In genomic region chr10:71594934-71595571, GRCh38 we compare ENCODE assay signal across 36 cellular contexts.
"Had no signal": no experiment of that assay in that cellular context is flagged by ENCODE, and none has a peak within 500 bp of the region (broad histone marks: within the 10 kb centered on the region; RNA-seq: fewer than 3 reads in every experiment).

No MANE protein-coding gene starts in this region.

- H3K36me3 ChIP-seq: adrenal gland, brain microvascular endothelial cell, breast epithelium had no signal

- H3K9me3 Mint-ChIP-seq: activated B cell treated with CpG ODN at 0.5 μM for 24 hours; activated CD4-positive, alpha-beta memory T cell treated with anti-CD3 and anti-CD28 coated beads for 36 hours; activated CD4-positive, alpha-beta T cell treated with anti-CD3 and anti-CD28 coated beads, Interleukin-2, amount 10 ng/mL, durations not matched to agents 24 days and 14 days; activated CD8-positive, alpha-beta T cell treated with anti-CD3 and anti-CD28 coated beads for 36 hours; activated naive CD4-positive, alpha-beta T cell treated with anti-CD3 and anti-CD28 coated beads for 36 hours; activated naive CD4-positive, alpha-beta T cell treated with anti-CD3 and anti-CD28 coated beads, Interleukin-2, amount 50 U/mL, for 72 hours; activated naive CD8-positive, alpha-beta T cell treated with anti-CD3 and anti-CD28 coated beads for 36 hours; activated T-cell treated with anti-CD3 and anti-CD28 coated beads, Interleukin-2, amount 50 U/mL, for 4 hours; activated T-cell treated with anti-CD3 and anti-CD28 coated beads, Interleukin-2, amount 50 U/mL, for 72 hours; activated T-helper 1 cell treated with anti-CD3 and anti-CD28 coated beads, Interleukin-12 subunit alpha, Interleukin-12 subunit beta, Interleukin-2, Interleukin-4 antibody, amounts not matched to agents 30 ng/mL and 10 ng/mL and 1 ng/mL, durations not matched to agents 14 hours and 24 hours and 36 hours; activated T-helper 2 cell treated with anti-CD3 and anti-CD28 coated beads, Interferon-gamma antibody, Interleukin-2, Interleukin-4, amounts not matched to agents 10 μg/mL and 5 μg/mL and 100 μg/mL, durations not matched to agents 14 hours and 24 hours and 36 hours; T-helper 1 cell treated with Interleukin-12 subunit alpha and Interleukin-12 subunit beta and Interleukin-4 antibody, amounts not matched to agents 30 μg/mL and 1 μg/mL, for 36 hours; T-helper 2 cell treated with Interferon-gamma antibody and Interleukin-4, amounts not matched to agents 5 μg/mL and 100 μg/mL, for 36 hours had no signal

- H3K36me3 Mint-ChIP-seq: activated CD4-positive, alpha-beta memory T cell treated with anti-CD3 and anti-CD28 coated beads for 36 hours; activated naive CD4-positive, alpha-beta T cell treated with anti-CD3 and anti-CD28 coated beads, Interleukin-2, amount 50 U/mL, for 72 hours; activated naive CD8-positive, alpha-beta T cell treated with anti-CD3 and anti-CD28 coated beads for 36 hours had no signal

- H3K27ac Mint-ChIP-seq: activated B cell treated with CpG ODN at 0.5 μM for 24 hours; activated CD4-positive, alpha-beta memory T cell treated with anti-CD3 and anti-CD28 coated beads for 36 hours; activated CD4-positive, alpha-beta T cell treated with anti-CD3 and anti-CD28 coated beads, Interleukin-2, amount 10 ng/mL, durations not matched to agents 24 days and 14 days; activated CD8-positive, alpha-beta T cell treated with anti-CD3 and anti-CD28 coated beads for 36 hours; activated naive CD4-positive, alpha-beta T cell treated with anti-CD3 and anti-CD28 coated beads for 36 hours; activated naive CD8-positive, alpha-beta T cell treated with anti-CD3 and anti-CD28 coated beads for 36 hours; activated T-cell treated with anti-CD3 and anti-CD28 coated beads, Interleukin-2, amount 50 U/mL, for 72 hours; activated T-helper 1 cell treated with anti-CD3 and anti-CD28 coated beads, Interleukin-12 subunit alpha, Interleukin-12 subunit beta, Interleukin-2, Interleukin-4 antibody, amounts not matched to agents 30 ng/mL and 10 ng/mL and 1 ng/mL, durations not matched to agents 14 hours and 24 hours and 36 hours; activated T-helper 2 cell treated with anti-CD3 and anti-CD28 coated beads, Interferon-gamma antibody, Interleukin-2, Interleukin-4, amounts not matched to agents 10 μg/mL and 5 μg/mL and 100 μg/mL, durations not matched to agents 14 hours and 24 hours and 36 hours; T-helper 1 cell treated with Interleukin-12 subunit alpha and Interleukin-12 subunit beta and Interleukin-4 antibody, amounts not matched to agents 30 μg/mL and 1 μg/mL, for 36 hours; T-helper 2 cell treated with Interferon-gamma antibody and Interleukin-4, amounts not matched to agents 5 μg/mL and 100 μg/mL, for 36 hours had no signal

- H3K9me3 ChIP-seq: adrenal gland, body of pancreas, breast epithelium had no signal

- H3K4me3 Mint-ChIP-seq: activated B cell treated with CpG ODN at 0.5 μM for 24 hours; activated CD4-positive, alpha-beta memory T cell treated with anti-CD3 and anti-CD28 coated beads for 36 hours; activated CD4-positive, alpha-beta T cell treated with anti-CD3 and anti-CD28 coated beads, Interleukin-2, amount 10 ng/mL, durations not matched to agents 24 days and 14 days; activated CD8-positive, alpha-beta T cell treated with anti-CD3 and anti-CD28 coated beads for 36 hours; activated naive CD4-positive, alpha-beta T cell treated with anti-CD3 and anti-CD28 coated beads for 36 hours; activated naive CD8-positive, alpha-beta T cell treated with anti-CD3 and anti-CD28 coated beads for 36 hours; activated T-cell treated with anti-CD3 and anti-CD28 coated beads, Interleukin-2, amount 50 U/mL, for 4 hours; activated T-cell treated with anti-CD3 and anti-CD28 coated beads, Interleukin-2, amount 50 U/mL, for 72 hours; activated T-helper 1 cell treated with anti-CD3 and anti-CD28 coated beads, Interleukin-12 subunit alpha, Interleukin-12 subunit beta, Interleukin-2, Interleukin-4 antibody, amounts not matched to agents 30 ng/mL and 10 ng/mL and 1 ng/mL, durations not matched to agents 14 hours and 24 hours and 36 hours; T-helper 1 cell treated with Interleukin-12 subunit alpha and Interleukin-12 subunit beta and Interleukin-4 antibody, amounts not matched to agents 30 μg/mL and 1 μg/mL, for 36 hours; T-helper 2 cell treated with Interferon-gamma antibody and Interleukin-4, amounts not matched to agents 5 μg/mL and 100 μg/mL, for 36 hours had no signal

- H3K27me3 Mint-ChIP-seq: activated B cell treated with CpG ODN at 0.5 μM for 24 hours; activated CD4-positive, alpha-beta memory T cell treated with anti-CD3 and anti-CD28 coated beads for 36 hours; activated CD8-positive, alpha-beta T cell treated with anti-CD3 and anti-CD28 coated beads for 36 hours; activated naive CD8-positive, alpha-beta T cell treated with anti-CD3 and anti-CD28 coated beads for 36 hours had no signal

- H3K27me3 ChIP-seq: adrenal gland, body of pancreas, brain microvascular endothelial cell, breast epithelium had no signal

- H3K4me1 Mint-ChIP-seq: activated naive CD8-positive, alpha-beta T cell treated with anti-CD3 and anti-CD28 coated beads for 36 hours had no signal

- DNase-seq: activated B cell treated with CpG ODN at 0.5 μM for 24 hours; activated CD4-positive, alpha-beta memory T cell treated with anti-CD3 and anti-CD28 coated beads for 36 hours; activated CD4-positive, alpha-beta T cell treated with anti-CD3 and anti-CD28 coated beads for 4 hours; activated CD4-positive, alpha-beta T cell treated with anti-CD3 and anti-CD28 coated beads, Interleukin-2, amount 10 ng/mL, durations not matched to agents 24 days and 14 days; activated CD4-positive, alpha-beta T cell treated with anti-CD3 and anti-CD28 coated beads, Interleukin-2, amount 50 U/mL, for 1 hour; activated CD4-positive, alpha-beta T cell treated with anti-CD3 and anti-CD28 coated beads, Interleukin-2, amount 50 U/mL, for 4 hours; activated CD4-positive, CD25-positive, alpha-beta regulatory T cell treated with anti-CD3 and anti-CD28 coated beads, Interleukin-2, amount 50 U/mL, for 72 hours; activated CD8-positive, alpha-beta memory T cell treated with anti-CD3 and anti-CD28 coated beads, Interleukin-2, amount 50 U/mL, for 4 hours; activated CD8-positive, alpha-beta T cell treated with anti-CD3 and anti-CD28 coated beads for 36 hours; activated effector memory CD4-positive, alpha-beta T cell treated with Interleukin-2 at 50 U/mL for 16 hours; activated gamma-delta T cell treated with Interleukin-2 at 50 U/mL for 16 hours; activated naive CD4-positive, alpha-beta T cell; activated naive CD4-positive, alpha-beta T cell treated with anti-CD3 and anti-CD28 coated beads for 36 hours; activated naive CD4-positive, alpha-beta T cell treated with anti-CD3 and anti-CD28 coated beads, Interleukin-2, amount 50 U/mL, for 16 hours; activated naive CD8-positive, alpha-beta T cell treated with anti-CD3 and anti-CD28 coated beads for 36 hours; activated T-cell treated with anti-CD3 and anti-CD28 coated beads for 4 hours; activated T-cell treated with anti-CD3 and anti-CD28 coated beads, Interleukin-2, amount 50 U/mL, for 1 hour; activated T-cell treated with anti-CD3 and anti-CD28 coated beads, Interleukin-2, amount 50 U/mL, for 4 hours; activated T-cell treated with anti-CD3 and anti-CD28 coated beads, Interleukin-2, amount 50 U/mL, for 72 hours; amniotic stem cell; body of pancreas; brain microvascular endothelial cell; central memory CD4-positive, alpha-beta T cell; T-helper 1 cell; T-helper 2 cell; T-helper 9 cell had no signal

- FAIRE-seq: astrocyte, TTC549 had no signal

- H3K4me3 ChIP-seq: adrenal gland, body of pancreas, breast epithelium had no signal

- ATAC-seq: activated CD8-positive, alpha-beta T cell treated with anti-CD3 and anti-CD28 coated beads for 36 hours; activated T-cell treated with anti-CD3 and anti-CD28 coated beads, Interleukin-2, amount 50 U/mL, for 4 hours; activated T-cell treated with anti-CD3 and anti-CD28 coated beads, Interleukin-2, amount 50 U/mL, for 72 hours; body of pancreas had no signal

- H3K27ac ChIP-seq: adrenal gland, body of pancreas, brain microvascular endothelial cell, breast epithelium, VCaP had no signal
